Comparison of ENCODE assay signal across 8 cellular contexts in genomic region chr7:130695840-130696239, GRCh38. TPM values are rescaled to one million over a fixed set of nuclear protein-coding genes. Genes with fewer than 3 reads are reported as not detected.
DNase-seq lines count a peak whose midpoint lies in the region; ATAC-seq and TF ChIP-seq lines count a peak whose summit lies in the region.

No MANE protein-coding gene starts in this region.

- H3K4me3 ChIP-seq in A673 (ENCODE audit: low read depth, low read length, poor library complexity, severe bottlenecking) (no peak overlapping the region), GM23248 (no peak overlapping the region), Panc1 (ENCODE audit: low read depth in 2 of 2, low read length in 2 of 2) (no peak overlapping the region)

- POLR2A ChIA-PET in A673 (lab: Charles Lee; ENCODE audit: low non-redundant PET) (no interaction called here), Panc1 (lab: Charles Lee) (no interaction called here)

- no peaks in the 10 kb centered on the region for H4K20me1 ChIP-seq in GM23248 (ENCODE audit: insufficient read depth)

- CTCF ChIA-PET in A673 (lab: Charles Lee) (no interaction called here), Panc1 (lab: Charles Lee) (no interaction called here)

- no peak overlapping the region for H3K4me2 ChIP-seq in GM23248 (ENCODE audit: unreplicated experiment)

- intact Hi-C loops in A673 (cut with micrococcal nuclease; ENCODE audit: unreplicated experiment) (loop anchor here (1.0 kb wide), 1 partner anchor 454 kb away; no protein-coding TSS in a partner anchor), Panc1 (cut with micrococcal nuclease; ENCODE audit: unreplicated experiment) (no loop called here)

- peak; percentile 76 for TF ChIP-seq CTCF in A673 (conservative IDR thresholded peaks at IDR 0.05; ENCODE audit: low read depth, low read length)
- peak; percentile 64 for TF ChIP-seq CTCF in Panc1 (IDR thresholded peaks at IDR 0.05)
- TF ChIP-seq CTCF in foreskin keratinocyte (conservative IDR thresholded peaks at IDR 0.05) = peak; percentile 78

- H3K27ac ChIP-seq in A673 (ENCODE audit: low read depth, low read length, poor library complexity, severe bottlenecking) (no peak overlapping the region), GM23248 (no peak overlapping the region), Panc1 (ENCODE audit: low read length) (no peak overlapping the region), foreskin keratinocyte (no peak overlapping the region)

- H3K9me3 ChIP-seq in A673 (ENCODE audit: low read depth, low read length, poor library complexity, severe bottlenecking) (no peaks in the 10 kb centered on the region), GM23248 (ENCODE audit: low read depth) (no peaks in the 10 kb centered on the region), Panc1 (ENCODE audit: control insufficient read depth, insufficient read depth, low read depth, low read length) (no peaks in the 10 kb centered on the region)

- no peak overlapping the region for H3K9ac ChIP-seq in GM23248

- H3K9me2 ChIP-seq in GM23248 (ENCODE audit: insufficient read depth) = no peaks in the 10 kb centered on the region

- H3K4me1 ChIP-seq in A673 (ENCODE audit: insufficient read depth, low read length, poor library complexity, severe bottlenecking) (no peaks in the 10 kb centered on the region), GM23248 (ENCODE audit: insufficient read depth) (no peaks in the 10 kb centered on the region), Panc1 (ENCODE audit: control insufficient read depth, insufficient read depth, low read length) (no peaks in the 10 kb centered on the region), foreskin keratinocyte (no peaks in the 10 kb centered on the region)

- H3K79me2 ChIP-seq in GM23248 (ENCODE audit: insufficient read depth) = no peaks in the 10 kb centered on the region

- H3K36me3 ChIP-seq in A673 (ENCODE audit: insufficient read depth, low read length, poor library complexity, severe bottlenecking) = no peaks in the 10 kb centered on the region
- H3K36me3 ChIP-seq in GM23248 (ENCODE audit: low read depth) = no peaks in the 10 kb centered on the region
- H3K36me3 ChIP-seq in Panc1 (ENCODE audit: control insufficient read depth, insufficient read depth, low read length) = no peaks in the 10 kb centered on the region

- H3F3A ChIP-seq in GM23248 (ENCODE audit: insufficient read depth) = no peaks in the 10 kb centered on the region

- 45 to 50% methylated on average over 2 of the region's 2 CpGs for WGBS in GM23248 (ENCODE audit: low coverage in 1 of 2, low lambda C conversion rate in 2 of 2, missing lambda C conversion rate in 2 of 2), 2 experiments

- BruUV-seq in A673 (replicated peaks; lab: Mats Ljungman, UMichigan) = no TSS peak
- BruUV-seq in Panc1 (replicated peaks; lab: Mats Ljungman, UMichigan) = no TSS peak

- no peak overlapping the region for H2AFZ ChIP-seq in GM23248

- peak; percentile 68 for DNase-seq in A673 (ENCODE audit: low spot score)
- DNase-seq in GM23248 = peak; percentile 66
- peak; percentile 15 for DNase-seq in Panc1 (ENCODE audit: low read depth, low spot score)
- DNase-seq in foreskin keratinocyte = peak in 1 of 2 donors; percentile 8
- DNase-seq in activated naive CD4-positive, alpha-beta T cell treated with anti-CD3 and anti-CD28 coated beads, Interleukin-2, amount 50 U/mL, for 16 hours = no peak

- in situ Hi-C loops in GM23248 (cut with MboI) (no loop called here), Panc1 (cut with HindIII; ENCODE audit: low pct_unique_long_range_greater_than_20kb, low sequenced_read_pairs) (no loop called here)

- no peaks in the 10 kb centered on the region for H3K27me3 ChIP-seq in A673 (replicated peaks; ENCODE audit: insufficient read depth, low read depth, low read length, poor library complexity)
- no peaks in the 10 kb centered on the region for H3K27me3 ChIP-seq in GM23248 (replicated peaks; ENCODE audit: insufficient read depth)
- H3K27me3 ChIP-seq in Panc1 (ENCODE audit: control insufficient read depth, insufficient read depth, low read length) = no peaks in the 10 kb centered on the region
- peaks cover 14% of the 10 kb centered on the region for H3K27me3 ChIP-seq in foreskin keratinocyte

- ATAC-seq in Panc1 = peak; percentile 53; the same call in 1 of the 2 replicates
- ATAC-seq in foreskin keratinocyte = no peak
- ATAC-seq in GM18907 (IDR thresholded peaks at IDR 0.05; ENCODE audit: unreplicated experiment) = no peak
- no peak for ATAC-seq in GM19351 (IDR thresholded peaks at IDR 0.05; ENCODE audit: unreplicated experiment)
- no peak for ATAC-seq in GM21786 (IDR thresholded peaks at IDR 0.05; ENCODE audit: unreplicated experiment)

RNA-seq across cellular contexts. Expression of gene TSGA13, which starts 9.5 kb away (rescaled TPM):
- total RNA-seq in A673 (2021) (not detected in 2 replicates), Panc1 (2021; ENCODE audit: unreplicated experiment) (not detected), foreskin keratinocyte (not detected in 2 replicates)
- total RNA-seq in GM23248 (2014; rRNA removed; shearing (Covaris generic)) = not detected in 2 replicates
- polyA plus RNA-seq in GM23248 (2016; fragmentation: Nextera tagmentation; extraction: Ambion mirVana) (not detected in 2 replicates), foreskin keratinocyte (not detected in 2 replicates)
- polyA plus RNA-seq in Panc1 (2012; ENCODE audit: insufficient read length) = not detected

RNA-seq across cellular contexts. Expression of gene COPG2, which starts 27.3 kb away (rescaled TPM):
- total RNA-seq in A673 (2021) = 17.6 and 24.4 TPM in 2 replicates
- total RNA-seq in GM23248 (2014; rRNA removed; shearing (Covaris generic)) = 29.7 and 35.2 TPM in 2 replicates
- 3.4 and 3.5 TPM in 2 replicates for polyA plus RNA-seq in GM23248 (2016; fragmentation: Nextera tagmentation; extraction: Ambion mirVana)
- 26.0 TPM for total RNA-seq in Panc1 (2021; ENCODE audit: unreplicated experiment)
- 14.9 TPM for polyA plus RNA-seq in Panc1 (2012; ENCODE audit: insufficient read length)
- total RNA-seq in foreskin keratinocyte = 24.7 and 24.8 TPM in 2 replicates
- 13.4 and 16.1 TPM in 2 replicates for polyA plus RNA-seq in foreskin keratinocyte

RNA-seq across cellular contexts. Expression of gene KLF14, which starts 38.2 kb away (rescaled TPM):
- total RNA-seq in A673 (2021) (not detected in 2 replicates), Panc1 (2021; ENCODE audit: unreplicated experiment) (0.39 TPM), foreskin keratinocyte (not detected in 2 replicates)
- total RNA-seq in GM23248 (2014; rRNA removed; shearing (Covaris generic)) = 0.11 TPM in 1 of 2 replicates, not detected in the other
- polyA plus RNA-seq in GM23248 (2016; fragmentation: Nextera tagmentation; extraction: Ambion mirVana) (0.24 and 0.25 TPM in 2 replicates), foreskin keratinocyte (0.02 and 0.04 TPM in 2 replicates)
- 0.27 TPM for polyA plus RNA-seq in Panc1 (2012; ENCODE audit: insufficient read length)
